In the genomic region with DNA sequence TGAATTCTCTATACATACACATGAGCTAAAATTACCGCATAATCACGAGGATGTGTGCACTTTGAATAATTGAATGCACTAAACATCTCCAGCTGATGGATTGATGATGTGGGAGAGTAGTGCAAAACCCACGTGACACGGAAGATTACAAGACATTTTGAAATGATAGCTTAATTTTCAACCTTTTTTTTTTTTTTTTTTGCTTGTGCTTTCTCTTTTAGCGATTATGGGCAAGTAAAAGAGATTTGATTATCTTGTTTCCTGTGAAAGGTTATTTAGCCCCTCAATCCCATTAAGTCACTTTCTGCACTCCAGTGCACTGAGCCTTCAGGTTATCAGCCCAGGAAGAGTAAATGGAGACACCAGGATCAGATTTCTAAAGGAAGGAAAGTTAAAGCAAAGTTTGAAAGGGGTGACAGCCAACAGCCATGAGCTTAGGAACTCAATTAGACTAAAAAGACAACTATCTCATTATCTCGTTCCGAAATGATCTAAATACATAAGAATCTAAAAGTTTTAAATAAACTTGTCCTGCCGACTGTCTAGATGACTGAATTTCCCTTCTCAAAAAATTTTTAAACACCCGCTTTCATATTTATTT, we compare ENCODE assay signal across 13 cellular contexts.
DNase-seq lines count a peak whose midpoint lies in the region; ATAC-seq and TF ChIP-seq lines count a peak whose summit lies in the region.
"Had no signal": no experiment of that assay in that cellular context is flagged by ENCODE, and none has a peak within 500 bp of the region (broad histone marks: within the 10 kb centered on the region; RNA-seq: fewer than 3 reads in every experiment).

No MANE protein-coding gene starts in this region.

- peak overlapping the region in 10 of 12 donors; percentile 3 to 55 (median 36) for H3K4me3 ChIP-seq in heart left ventricle
- H3K4me3 ChIP-seq in right atrium auricular region = peak overlapping the region in 1 of 2 donors; percentile 29
- no peak overlapping the region for H3K4me3 ChIP-seq in mesendoderm (ENCODE audit: low read length)

- peak overlapping the region; percentile 44 for H3K4ac ChIP-seq in mesendoderm (ENCODE audit: low read depth, low read length)

- H3K18ac ChIP-seq in mesendoderm (ENCODE audit: low read length) = no peak overlapping the region

- H3K9me3 ChIP-seq in heart left ventricle = no peaks in the 10 kb centered on the region
- H3K9me3 ChIP-seq in right atrium auricular region = no peaks in the 10 kb centered on the region
- H3K9me3 ChIP-seq: adrenal gland had no signal

- H3K4me3 Mint-ChIP-seq in brain (peak overlapping the region; percentile 76 to 88 (median 80)), type B pancreatic cell (peak overlapping the region; percentile 75)
- H3K4me3 Mint-ChIP-seq: B cell had no signal

- TF ChIP-seq POLR2A in heart left ventricle (IDR thresholded peaks at IDR 0.05) = no peak

- peak overlapping the region; percentile 53 for H3K9ac ChIP-seq in mesendoderm (ENCODE audit: low read length)

- TF ChIP-seq CTCF in heart left ventricle (IDR thresholded peaks at IDR 0.05) (no peak), right atrium auricular region (IDR thresholded peaks at IDR 0.05) (no peak), brain (conservative IDR thresholded peaks at IDR 0.05) (no peak), type B pancreatic cell (conservative IDR thresholded peaks at IDR 0.05) (no peak)

- no peak overlapping the region for H3K4me2 ChIP-seq in mesendoderm (ENCODE audit: low read length)

- H3K27me3 ChIP-seq in heart left ventricle = peaks cover 0 to 17% (median 0%) of the 10 kb centered on the region in 9 donors
- H3K27me3 ChIP-seq in right atrium auricular region = no peaks in the 10 kb centered on the region
- no peaks in the 10 kb centered on the region for H3K27me3 ChIP-seq in mesendoderm (ENCODE audit: insufficient read depth, low read length, poor library complexity)
- H3K27me3 ChIP-seq: adrenal gland had no signal

- WGBS in heart left ventricle, 4 donors = 20 to 27% (median 23%) methylated on average over 9 of the region's 9 CpGs
- WGBS in mesendoderm (ENCODE audit: extremely low coverage, insufficient coverage, low lambda C conversion rate) = no CpG with 5 or more reads among the region's 9 CpGs

- H3K36me3 Mint-ChIP-seq in brain (no peaks in the 10 kb centered on the region), type B pancreatic cell (no peaks in the 10 kb centered on the region)

- DNase-seq in heart left ventricle (no peak), right atrium auricular region (ENCODE audit: low spot score) (no peak), mesendoderm (no peak), type B pancreatic cell (ENCODE audit: extremely low spot score, unreplicated experiment) (no peak), islet precursor cell (no peak), Kasumi-1 (lab: John Stamatoyannopoulos, UW) (no peak)
- DNase-seq: activated CD8-positive, alpha-beta memory T cell treated with anti-CD3 and anti-CD28 coated beads for 24 hours; adrenal gland had no signal

- no peaks in the 10 kb centered on the region for H3K27me3 Mint-ChIP-seq in brain
- no peaks in the 10 kb centered on the region for H3K27me3 Mint-ChIP-seq in type B pancreatic cell

- H3K27ac Mint-ChIP-seq in brain = peak overlapping the region; percentile 53 to 92 (median 80)
- peak overlapping the region; percentile 2 for H3K27ac Mint-ChIP-seq in type B pancreatic cell
- H3K27ac Mint-ChIP-seq: B cell had no signal

- H3K79me2 ChIP-seq in mesendoderm (ENCODE audit: control insufficient read depth, insufficient read depth, low read length) = no peaks in the 10 kb centered on the region

- intact Hi-C loops in heart left ventricle (cut with DNase I) = loop anchor here in 1 of 10 donors (10.0 kb wide), 1 partner anchor 147 kb away; the partner anchor contains the start of gene FZD7

- H2BK15ac ChIP-seq in mesendoderm (replicated peaks; ENCODE audit: low read depth) = no peak overlapping the region

- ATAC-seq in heart left ventricle (no peak), esophagus mucosa (no peak)
- ATAC-seq: left lobe of liver had no signal

- no peak overlapping the region for H2BK120ac ChIP-seq in mesendoderm (ENCODE audit: low read depth, low read length)

- no peaks in the 10 kb centered on the region for H3K9me3 Mint-ChIP-seq in brain
- H3K9me3 Mint-ChIP-seq in type B pancreatic cell = no peaks in the 10 kb centered on the region

- H2BK5ac ChIP-seq in mesendoderm (ENCODE audit: low read length) = no peak overlapping the region

- H3K23ac ChIP-seq in mesendoderm (ENCODE audit: low read length) = no peak overlapping the region

- no peak overlapping the region for H3K27ac ChIP-seq in heart left ventricle
- no peak overlapping the region for H3K27ac ChIP-seq in right atrium auricular region
- H3K27ac ChIP-seq in mesendoderm (ENCODE audit: low read depth, low read length) = peak overlapping the region; percentile 49
- H3K27ac ChIP-seq: adrenal gland, epithelial cell of prostate had no signal

- no peak overlapping the region for H2AK5ac ChIP-seq in mesendoderm (ENCODE audit: low read length)

- peaks cover 6 to 23% (median 14%) of the 10 kb centered on the region in 12 donors for H3K4me1 ChIP-seq in heart left ventricle
- H3K4me1 ChIP-seq in right atrium auricular region = peaks cover 0 to 16% of the 10 kb centered on the region in 2 donors
- H3K4me1 ChIP-seq in mesendoderm (ENCODE audit: control insufficient read depth, low read depth, low read length) = peaks cover 3% of the 10 kb centered on the region

- H3K36me3 ChIP-seq in heart left ventricle (no peaks in the 10 kb centered on the region), right atrium auricular region (no peaks in the 10 kb centered on the region), mesendoderm (ENCODE audit: control insufficient read depth, insufficient read depth, low read length) (no peaks in the 10 kb centered on the region)
- H3K36me3 ChIP-seq: adrenal gland had no signal

- peaks cover 71% of the 10 kb centered on the region for H3K4me1 Mint-ChIP-seq in brain
- H3K4me1 Mint-ChIP-seq in type B pancreatic cell (ENCODE audit: unreplicated experiment) = peaks cover 47% of the 10 kb centered on the region
- H3K4me1 Mint-ChIP-seq: B cell had no signal

- H4K5ac ChIP-seq in mesendoderm (ENCODE audit: low read length) = no peak overlapping the region

- no peak overlapping the region for H4K8ac ChIP-seq in mesendoderm (ENCODE audit: low read depth, low read length)

- no peaks in the 10 kb centered on the region for H3K79me1 ChIP-seq in mesendoderm (ENCODE audit: low read length)

- peak overlapping the region; percentile 61 for H3K56ac ChIP-seq in mesendoderm (ENCODE audit: low read length)
